1 cellular context compared by ENCODE assay signal in the genomic region with DNA sequence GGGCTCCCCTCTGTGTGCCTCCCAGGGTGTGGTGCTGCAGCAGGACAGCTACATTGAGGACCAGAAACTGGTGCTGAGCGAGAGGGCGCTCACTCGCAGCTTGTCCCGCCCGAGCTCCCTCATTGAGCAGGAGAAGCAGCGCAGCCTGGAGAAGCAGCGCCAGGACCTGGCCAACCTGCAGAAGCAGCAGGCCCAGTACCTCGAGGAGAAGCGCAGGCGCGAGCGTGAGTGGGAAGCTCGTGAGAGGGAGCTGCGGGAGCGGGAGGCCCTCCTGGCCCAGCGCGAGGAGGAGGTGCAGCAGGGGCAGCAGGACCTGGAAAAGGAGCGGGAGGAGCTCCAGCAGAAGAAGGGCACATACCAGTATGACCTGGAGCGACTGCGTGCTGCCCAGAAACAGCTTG.
TF ChIP-seq lines count a peak whose summit lies in the region.

No MANE protein-coding gene starts in this region.

TF ChIP-seq in HEK293, 187 proteins besides CTCF, POLR2A, EP300 and RAD21 (continued from another document):
- TF ChIP-seq, protein P1, sequence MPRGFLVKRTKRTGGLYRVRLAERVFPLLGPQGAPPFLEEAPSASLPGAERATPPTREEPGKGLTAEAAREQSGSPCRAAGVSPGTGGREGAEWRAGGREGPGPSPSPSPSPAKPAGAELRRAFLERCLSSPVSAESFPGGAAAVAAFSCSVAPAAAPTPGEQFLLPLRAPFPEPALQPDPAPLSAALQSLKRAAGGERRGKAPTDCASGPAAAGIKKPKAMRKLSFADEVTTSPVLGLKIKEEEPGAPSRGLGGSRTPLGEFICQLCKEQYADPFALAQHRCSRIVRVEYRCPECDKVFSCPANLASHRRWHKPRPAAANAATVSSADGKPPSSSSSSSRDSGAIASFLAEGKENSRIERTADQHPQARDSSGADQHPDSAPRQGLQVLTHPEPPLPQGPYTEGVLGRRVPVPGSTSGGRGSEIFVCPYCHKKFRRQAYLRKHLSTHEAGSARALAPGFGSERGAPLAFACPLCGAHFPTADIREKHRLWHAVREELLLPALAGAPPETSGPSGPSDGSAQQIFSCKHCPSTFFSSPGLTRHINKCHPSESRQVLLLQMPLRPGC (tag by site-specific recombination; IDR thresholded peaks at IDR 0.05): no peak
